In genomic region chr20:1118004-1118335, GRCh38 we compare ENCODE assay signal across 8 cellular contexts. TPM values are rescaled to one million over a fixed set of nuclear protein-coding genes. Genes with fewer than 3 reads are reported as not detected.
DNase-seq lines count a peak whose midpoint lies in the region; ATAC-seq and TF ChIP-seq lines count a peak whose summit lies in the region.

No MANE protein-coding gene starts in this region.

- TF ChIP-seq CTCF in Calu3 (IDR thresholded peaks at IDR 0.05; ENCODE audit: unreplicated experiment) (no peak), PC-9 (conservative IDR thresholded peaks at IDR 0.05) (no peak), epithelial cell of proximal tubule (conservative IDR thresholded peaks at IDR 0.05; ENCODE audit: low read depth, low read length) (no peak)

- H2BK12ac ChIP-seq in trophoblast cell (ENCODE audit: low read length): no peak overlapping the region

- POLR2A ChIA-PET in PC-9 (lab: Charles Lee; ENCODE audit: unreplicated experiment): no interaction called here

- H3K4me2 ChIP-seq in PC-9 (peak overlapping the region; percentile 79), trophoblast cell (ENCODE audit: low read length) (peak overlapping the region; percentile 64)

- H2BK5ac ChIP-seq in trophoblast cell (ENCODE audit: low read depth, low read length, poor library complexity): no peak overlapping the region

- H3K4me1 ChIP-seq in PC-9 (replicated peaks; ENCODE audit: insufficient read depth) (peaks cover 27% of the 10 kb centered on the region), trophoblast cell (ENCODE audit: control insufficient read depth in 1 of 2, insufficient read depth in 2 of 2, low read length in 2 of 2) (peaks cover 7 to 10% of the 10 kb centered on the region in 2 experiments)

- H3K36me3 ChIP-seq in PC-9 (ENCODE audit: low read depth): no peaks in the 10 kb centered on the region; the same call in 1 of the 2 replicates
- H3K36me3 ChIP-seq in trophoblast cell (ENCODE audit: control insufficient read depth in 1 of 2, insufficient read depth in 2 of 2, low read length in 2 of 2): peaks cover 2 to 9% of the 10 kb centered on the region in 2 experiments

- peaks cover 8% of the 10 kb centered on the region for H4K20me1 ChIP-seq in PC-9 (ENCODE audit: insufficient read depth)

- no CpG with 5 or more reads among the region's 13 CpGs for WGBS in trophoblast cell (ENCODE audit: extremely low coverage, insufficient coverage, insufficient read length)

- H3K27ac ChIP-seq in PC-9 (no peak overlapping the region), trophoblast cell (ENCODE audit: low read depth, low read length) (no peak overlapping the region)

- peak overlapping the region; percentile 8 for H3K9ac ChIP-seq in trophoblast cell (ENCODE audit: low read length)

- H3K23ac ChIP-seq in trophoblast cell (ENCODE audit: low read length): no peak overlapping the region

- H2BK120ac ChIP-seq in trophoblast cell (ENCODE audit: insufficient read depth, low read length, poor library complexity): no peak overlapping the region

- H3K36me3 Mint-ChIP-seq in Calu3 (ENCODE audit: insufficient read depth, unreplicated experiment): peaks cover 32% of the 10 kb centered on the region

- no peak overlapping the region for H3K18ac ChIP-seq in trophoblast cell (ENCODE audit: low read length)

- H3K4ac ChIP-seq in trophoblast cell (ENCODE audit: low read depth, low read length): peak overlapping the region; percentile 13

- peak overlapping the region; percentile 62 for H3K4me3 ChIP-seq in PC-9
- H3K4me3 ChIP-seq in epithelial cell of proximal tubule (ENCODE audit: low read depth, low read length): peak overlapping the region; percentile 73
- peak overlapping the region; percentile 41 for H3K4me3 ChIP-seq in trophoblast cell (ENCODE audit: low read depth, low read length)

- peak overlapping the region; percentile 47 for H4K12ac ChIP-seq in trophoblast cell (ENCODE audit: low read depth, low read length)

- no peak overlapping the region for H3K14ac ChIP-seq in trophoblast cell (ENCODE audit: low read length)

- peak overlapping the region; percentile 82 for H3K4me3 Mint-ChIP-seq in Calu3 (ENCODE audit: low read depth, unreplicated experiment)

- H2AFZ ChIP-seq in PC-9 (peak overlapping the region; percentile 98), trophoblast cell (ENCODE audit: insufficient read depth, low read length, poor library complexity) (peak overlapping the region; percentile 80)

- DNase-seq in Calu3 (no peak), PC-9 (no peak), epithelial cell of proximal tubule (ENCODE audit: low read depth) (no peak), trophoblast cell (no peak), UCSD-AML1 (lab: John Stamatoyannopoulos, UW; ENCODE audit: unreplicated experiment) (no peak)
- DNase-seq in activated CD8-positive, alpha-beta memory T cell treated with anti-CD3 and anti-CD28 coated beads for 24 hours: no peak

- no peak overlapping the region for H2AK5ac ChIP-seq in trophoblast cell (ENCODE audit: low read length)

- peak overlapping the region; percentile 78 for H4K8ac ChIP-seq in trophoblast cell (ENCODE audit: low read depth, low read length)

- intact Hi-C loops in Calu3 (cut with micrococcal nuclease; ENCODE audit: unreplicated experiment): no loop called here
- intact Hi-C loops in PC-9 (cut with micrococcal nuclease; ENCODE audit: unreplicated experiment): loop anchor here (1.0 to 5.0 kb wide), 2 partner anchors 348 to 659 kb away; partner anchors contain the start of gene NSFL1C

- BruUV-seq in Calu3 (replicated peaks; lab: Mats Ljungman, UMichigan) (TSS peak; percentile 90), PC-9 (replicated peaks; lab: Mats Ljungman, UMichigan) (TSS peak; percentile 81)

- no peaks in the 10 kb centered on the region for H3K9me2 ChIP-seq in PC-9 (ENCODE audit: insufficient read depth)

- peaks cover 4% of the 10 kb centered on the region; the same call in 1 of the 2 replicates for H3F3A ChIP-seq in PC-9 (ENCODE audit: insufficient read depth, low read depth)

- ATAC-seq in esophagus mucosa: no peak
- no peak for ATAC-seq in GM19023 (IDR thresholded peaks at IDR 0.05; ENCODE audit: unreplicated experiment)

- no peaks in the 10 kb centered on the region for H3K9me3 ChIP-seq in PC-9 (ENCODE audit: insufficient read depth, low read depth)
- peaks cover 1% of the 10 kb centered on the region for H3K9me3 ChIP-seq in trophoblast cell (ENCODE audit: insufficient read depth, low read depth, low read length)

- H3K27me3 ChIP-seq in PC-9 (ENCODE audit: insufficient read depth, low read depth) (no peaks in the 10 kb centered on the region), trophoblast cell (ENCODE audit: insufficient read depth, low read length) (no peaks in the 10 kb centered on the region)

- H3K79me2 ChIP-seq in PC-9 (ENCODE audit: low read depth): peaks cover 44% of the 10 kb centered on the region
- H3K79me2 ChIP-seq in trophoblast cell (ENCODE audit: control insufficient read depth, insufficient read depth, low read length, poor library complexity): peaks cover 11% of the 10 kb centered on the region

- H3K27me3 Mint-ChIP-seq in Calu3 (ENCODE audit: unreplicated experiment): no peaks in the 10 kb centered on the region

- H3K79me1 ChIP-seq in trophoblast cell (ENCODE audit: low read length): peaks cover 5% of the 10 kb centered on the region

- peak overlapping the region; percentile 56 for H3K27ac Mint-ChIP-seq in Calu3 (ENCODE audit: unreplicated experiment)

- CTCF ChIA-PET in Calu3 (lab: Charles Lee): no interaction called here
- CTCF ChIA-PET in PC-9 (lab: Charles Lee): no interaction called here

- no peaks in the 10 kb centered on the region for H3K9me3 Mint-ChIP-seq in Calu3 (ENCODE audit: low read depth, unreplicated experiment)

- H4K91ac ChIP-seq in trophoblast cell (ENCODE audit: low read depth, low read length): peak overlapping the region; percentile 39

- peaks cover 42% of the 10 kb centered on the region for H3K4me1 Mint-ChIP-seq in Calu3 (ENCODE audit: low read depth, unreplicated experiment)

RNA-seq across cellular contexts. Expression of gene PSMF1, which starts 0.4 kb away (rescaled TPM):
- total RNA-seq in Calu3 (2022): 112 and 128 TPM in 2 replicates
- total RNA-seq in PC-9 (2021): 166 and 186 TPM in 2 replicates
- 156 and 171 TPM in 2 replicates for total RNA-seq in epithelial cell of proximal tubule
- polyA plus RNA-seq in trophoblast cell (2013): 65.6 and 67.1 TPM in 2 replicates
- 98.5 TPM for total RNA-seq in esophagus mucosa
